Comparison of ENCODE assay signal across 14 cellular contexts in genomic region chr2:127661949-127662510, GRCh38. TPM values are rescaled to one million over a fixed set of nuclear protein-coding genes. Genes with fewer than 3 reads are reported as not detected.
DNase-seq lines count a peak whose midpoint lies in the region; TF ChIP-seq lines count a peak whose summit lies in the region.
"Had no signal": no experiment of that assay in that cellular context is flagged by ENCODE, and none has a peak within 500 bp of the region (broad histone marks: within the 10 kb centered on the region; RNA-seq: fewer than 3 reads in every experiment).

No MANE protein-coding gene starts in this region.

- no peak overlapping the region for H2AFZ ChIP-seq in hepatocyte

- TF ChIP-seq CTCF in coronary artery (IDR thresholded peaks at IDR 0.05): no peak
- TF ChIP-seq CTCF in hepatocyte (IDR thresholded peaks at IDR 0.05; ENCODE audit: poor library complexity): no peak
- TF ChIP-seq CTCF in sigmoid colon (IDR thresholded peaks at IDR 0.05): no peak

- H3K27ac ChIP-seq in coronary artery (peak overlapping the region in 1 of 2 donors; percentile 89), hepatocyte (peak overlapping the region; percentile 16), sigmoid colon (peak overlapping the region; percentile 86 to 97 (median 92))
- H3K27ac ChIP-seq: SJCRH30 had no signal

- intact Hi-C loops in sigmoid colon (cut with DNase I): no loop called here

- H3K9me3 ChIP-seq in hepatocyte (ENCODE audit: low read depth) (no peaks in the 10 kb centered on the region), sigmoid colon (no peaks in the 10 kb centered on the region)
- H3K9me3 ChIP-seq: BE2C, body of pancreas, SJCRH30 had no signal

- peak; percentile 72 for DNase-seq in GM03348 (ENCODE audit: low spot score)
- DNase-seq in coronary artery (ENCODE audit: low spot score): no peak
- no peak for DNase-seq in hepatocyte (ENCODE audit: low spot score)
- peak; percentile 73 for DNase-seq in sigmoid colon
- DNase-seq in SHP77 (lab: John Stamatoyannopoulos, UW): no peak
- no peak for DNase-seq in activated gamma-delta T cell (lab: John Stamatoyannopoulos, UW)
- DNase-seq in NCI-H69 (lab: John Stamatoyannopoulos, UW): no peak
- no peak for DNase-seq in DMS 273 treated with DMSO at 0.1 percent for 48 hours (lab: John Stamatoyannopoulos, UW)
- DNase-seq: BE2C, HCEC 1CT, natural killer cell, NCI-H1694 treated with DMSO at 0.1 percent for 48 hours, SJCRH30 had no signal

- TF ChIP-seq POLR2A in sigmoid colon (IDR thresholded peaks at IDR 0.05): no peak

- H3K27me3 ChIP-seq in hepatocyte (peaks cover 34% of the 10 kb centered on the region), sigmoid colon (no peaks in the 10 kb centered on the region)
- H3K27me3 ChIP-seq: SJCRH30 had no signal

- H3K36me3 ChIP-seq in hepatocyte (replicated peaks; ENCODE audit: insufficient read depth, low read depth) (no peaks in the 10 kb centered on the region), sigmoid colon (peaks cover 0 to 21% (median 8%) of the 10 kb centered on the region in 4 donors)
- H3K36me3 ChIP-seq: BE2C, SJCRH30 had no signal

- peaks cover 11% of the 10 kb centered on the region for H3K4me1 ChIP-seq in hepatocyte (ENCODE audit: insufficient read depth)
- peaks cover 0 to 99% (median 99%) of the 10 kb centered on the region in 4 donors for H3K4me1 ChIP-seq in sigmoid colon
- H3K4me1 ChIP-seq: BE2C, SJCRH30 had no signal

- no peaks in the 10 kb centered on the region for H4K20me1 ChIP-seq in hepatocyte (ENCODE audit: insufficient read depth, poor library complexity, severe bottlenecking)

- no peak overlapping the region for H3K4me2 ChIP-seq in hepatocyte

- H3K9me2 ChIP-seq in hepatocyte (replicated peaks; ENCODE audit: insufficient read depth): no peaks in the 10 kb centered on the region

- H3K4me3 ChIP-seq in coronary artery (peak overlapping the region; percentile 49), hepatocyte (no peak overlapping the region), sigmoid colon (peak overlapping the region in 1 of 4 donors; percentile 5)
- H3K4me3 ChIP-seq: body of pancreas, SJCRH30 had no signal

- 82% methylated on average over 9 of the region's 9 CpGs for WGBS in hepatocyte (ENCODE audit: low lambda C conversion rate, missing lambda C conversion rate)
- WGBS in sigmoid colon, 2 donors: 44 to 60% methylated on average over 9 of the region's 9 CpGs

- H3K79me2 ChIP-seq in hepatocyte: no peaks in the 10 kb centered on the region

- no peak for TF ChIP-seq EP300 in sigmoid colon (IDR thresholded peaks at IDR 0.05)

RNA-seq across cellular contexts. Expression of gene LIMS2, which starts 13.3 kb away (rescaled TPM):
- total RNA-seq in hepatocyte: 3.9 and 4.0 TPM in 2 replicates
- 8.3 and 14.9 TPM in 2 replicates for polyA plus RNA-seq in hepatocyte
- 100 to 1,000 TPM; 125 to 357 (median 195) TPM for total RNA-seq in sigmoid colon
- 10 to 100 TPM in 2 of 3 donors, 1 to 10 TPM in 1; 3.2 to 40.6 (median 17.4) TPM for polyA plus RNA-seq in sigmoid colon

RNA-seq across cellular contexts. Expression of gene GPR17, which starts 16.1 kb away (rescaled TPM):
- total RNA-seq in hepatocyte: not detected in 2 replicates
- polyA plus RNA-seq in hepatocyte: 0.39 TPM in 1 of 2 replicates, not detected in the other
- 1 to 10 TPM in 1 of 4 donors, under 1 TPM in 2, not detected in 1; 0.36 to 1.4 (median 0.66) TPM for total RNA-seq in sigmoid colon
- polyA plus RNA-seq in sigmoid colon: under 1 TPM in 2 of 3 donors, not detected in 1; 0.48 to 0.60 TPM
- total RNA-seq: natural killer cell, SJCRH30 had no signal

RNA-seq across cellular contexts. Expression of gene SFT2D3, which starts 39.3 kb away (rescaled TPM):
- total RNA-seq in hepatocyte (10.2 and 10.7 TPM in 2 replicates), sigmoid colon (1 to 10 TPM; 5.6 to 8.6 (median 7.9) TPM)
- polyA plus RNA-seq in hepatocyte (1.6 TPM in 1 of 2 replicates, not detected in the other), sigmoid colon (1 to 10 TPM; 1.4 to 6.5 (median 1.8) TPM)

Comparison
In these comparisons a context has a peak if more than half of its experiments do, and no peak if none do; other contexts are left out.
1. DNase-seq: peak in GM03348 (single experiment) and sigmoid colon (single experiment); none in coronary artery (single experiment), hepatocyte (single experiment), SHP77 (0 of 2), activated gamma-delta T cell (single experiment), NCI-H69 (single experiment) and DMS 273 treated with DMSO at 0.1 percent for 48 hours (single experiment).
2. RNA of gene LIMS2, which starts 13.3 kb away (total RNA-seq): 125 to 357 TPM in sigmoid colon; 3.9 to 4.0 TPM in hepatocyte; every median in the first group is over 10 times any median in the second.